ENCODE assay signal across 27 cellular contexts in genomic region chr2:143885461-143885860, GRCh38.
A peak's percentile ranks its signal among the peaks of the same experiment; 100 is the strongest.
DNase-seq lines count a peak whose midpoint lies in the region; ATAC-seq and TF ChIP-seq lines count a peak whose summit lies in the region.
"Had no signal": no experiment of that assay in that cellular context is flagged by ENCODE, and none has a peak within 500 bp of the region (broad histone marks: within the 10 kb centered on the region; RNA-seq: fewer than 3 reads in every experiment).

No MANE protein-coding gene starts in this region.

- no peak for TF ChIP-seq RAD21 in IMR-90 (IDR thresholded peaks at IDR 0.05; ENCODE audit: low read length)

- H3K4ac ChIP-seq in IMR-90 (ENCODE audit: low read depth, low read length) = no peak overlapping the region

- no CpG with 5 or more reads among the region's 3 CpGs for WGBS in IMR-90 (ENCODE audit: extremely low coverage in 2 of 2, insufficient read length in 1 of 2), 2 experiments

- POLR2A ChIA-PET in IMR-90 (lab: Charles Lee; ENCODE audit: unreplicated experiment) = no interaction called here

- no peak overlapping the region for H4K8ac ChIP-seq in IMR-90 (ENCODE audit: low read depth in 2 of 2, low read length in 2 of 2)

- H2AFZ ChIP-seq in IMR-90 (replicated peaks; ENCODE audit: low read length, poor library complexity) = no peak overlapping the region
- H2AFZ ChIP-seq: hepatocyte had no signal

- no peak overlapping the region for H3K23ac ChIP-seq in IMR-90 (ENCODE audit: low read depth, low read length)

- H3K18ac ChIP-seq in IMR-90 (ENCODE audit: low read depth, low read length) = no peak overlapping the region

- TF ChIP-seq POLR2A in IMR-90 (IDR thresholded peaks at IDR 0.05; ENCODE audit: low read depth, low read length) = no peak
- TF ChIP-seq POLR2A in gastrocnemius medialis (IDR thresholded peaks at IDR 0.05) = no peak

- no peaks in the 10 kb centered on the region for H3K9me1 ChIP-seq in IMR-90 (ENCODE audit: insufficient read depth, low read length)

- dilution Hi-C loops in IMR-90 (cut with HindIII; ENCODE audit: low sequenced_read_pairs, unreplicated experiment) = no loop called here

- H2BK20ac ChIP-seq in IMR-90 (ENCODE audit: low read depth, low read length) = no peak overlapping the region

- no peak overlapping the region for H2BK120ac ChIP-seq in IMR-90 (ENCODE audit: low read depth, low read length)

- no peak overlapping the region for H2AK5ac ChIP-seq in IMR-90 (ENCODE audit: low read depth, low read length)

- no peak overlapping the region for H4K91ac ChIP-seq in IMR-90 (ENCODE audit: insufficient read depth, low read depth, low read length)

- H3K36me3 ChIP-seq in IMR-90 (ENCODE audit: control insufficient read depth, insufficient read depth, low read length) (no peaks in the 10 kb centered on the region), gastrocnemius medialis (no peaks in the 10 kb centered on the region)
- H3K36me3 ChIP-seq: BE2C, uterus, WERI-Rb-1 had no signal

- no peak overlapping the region for H3K4me2 ChIP-seq in IMR-90 (ENCODE audit: low read depth, low read length)
- H3K4me2 ChIP-seq: A549, hepatocyte had no signal

- no peak overlapping the region for H2BK15ac ChIP-seq in IMR-90 (ENCODE audit: low read depth, low read length)

- H3K14ac ChIP-seq in IMR-90 (replicated peaks; ENCODE audit: low read depth, low read length) = no peak overlapping the region

- CTCF ChIA-PET in IMR-90 (lab: Yijun Ruan, JAX) = no interaction called here

- DNase-seq in ACHN (peak; percentile 88), IMR-90 (peak; percentile 3), astrocyte of the hippocampus (ENCODE audit: low read depth, low spot score) (peak; percentile 47), islet precursor cell (peak; percentile 61), activated T-cell treated with anti-CD3 and anti-CD28 coated beads for 4 hours (no peak), gastrocnemius medialis (no peak), CD1c-positive myeloid dendritic cell (ENCODE audit: extremely low spot score) (no peak)
- DNase-seq: activated CD4-positive, alpha-beta T cell treated with anti-CD3 and anti-CD28 coated beads, Interleukin-2, amount 10 ng/mL, durations not matched to agents 7 days and 5 days; activated T-cell treated with anti-CD3 and anti-CD28 coated beads, Interleukin-2, amount 50 U/mL, for 4 hours; BE2C; effector CD8-positive, alpha-beta T cell; erythroblast; foreskin melanocyte; H7; KBM-7; left ventricle myocardium superior; NCI-H1436; NCI-H2107; NCI-H446 treated with DMSO at 0.1 percent for 48 hours; Right ventricle myocardium superior; stimulated activated naive CD4-positive, alpha-beta T cell; testis; uterus; WERI-Rb-1 had no signal

- no peaks in the 10 kb centered on the region for H3K4me1 ChIP-seq in IMR-90 (ENCODE audit: control insufficient read depth, insufficient read depth, low read length)
- H3K4me1 ChIP-seq in gastrocnemius medialis = no peaks in the 10 kb centered on the region
- H3K4me1 ChIP-seq: A549, BE2C, testis, uterus had no signal

- H4K20me1 ChIP-seq in IMR-90 (ENCODE audit: insufficient read depth, low read length) = no peaks in the 10 kb centered on the region

- H3K56ac ChIP-seq in IMR-90 (ENCODE audit: extremely low read depth, insufficient read depth, low read length) = no peak overlapping the region

- intact Hi-C loops in IMR-90 (cut with micrococcal nuclease) (no loop called here), gastrocnemius medialis (cut with DNase I; ENCODE audit: low total_unique reads) (no loop called here)

- in situ Hi-C loops in ACHN (cut with HindIII; ENCODE audit: low pct_ligation_motif_present, low pct_unique_long_range_greater_than_20kb, low sequenced_read_pairs) = no loop called here
- in situ Hi-C loops in IMR-90 (cut with MboI; ENCODE audit: low sequenced_read_pairs) = no loop called here
- in situ Hi-C loops in gastrocnemius medialis (cut with MboI; ENCODE audit: low sequenced_read_pairs in 4 of 4) = no loop called here

- no peak overlapping the region for H3K9ac ChIP-seq in IMR-90 (ENCODE audit: low read depth, low read length)

- ATAC-seq in IMR-90 (ENCODE audit: low read depth) (no peak), gastrocnemius medialis (no peak)
- no peak for ATAC-seq in activated CD4-positive, CD25-positive, alpha-beta regulatory T cell treated with anti-CD3 and anti-CD28 coated beads, Interleukin-2, amount 50 U/mL, for 24 hours
- ATAC-seq: A549; activated T-cell treated with anti-CD3 and anti-CD28 coated beads, Interleukin-2, amount 50 U/mL, for 4 hours; left ventricle myocardium superior had no signal

- no peak overlapping the region for H2AK9ac ChIP-seq in IMR-90 (replicated peaks; ENCODE audit: low read depth, low read length, poor library complexity)

- TF ChIP-seq CTCF in IMR-90 (conservative IDR thresholded peaks at IDR 0.05; ENCODE audit: low read depth, low read length) (no peak), gastrocnemius medialis (IDR thresholded peaks at IDR 0.05 in 4 of 5, conservative IDR thresholded peaks at IDR 0.05 in 1 of 5) (no peak)

- H3K9me3 ChIP-seq in IMR-90 (ENCODE audit: control insufficient read depth, insufficient read depth, low read length) (no peaks in the 10 kb centered on the region), gastrocnemius medialis (no peaks in the 10 kb centered on the region)
- H3K9me3 ChIP-seq: A549, BE2C, testis, uterus had no signal

- no peak overlapping the region for H2BK5ac ChIP-seq in IMR-90 (ENCODE audit: low read depth, low read length, poor library complexity, severe bottlenecking)

- BruUV-seq in IMR-90 (replicated peaks; lab: Mats Ljungman, UMichigan) = no TSS peak

- H3K79me1 ChIP-seq in IMR-90 (ENCODE audit: low read depth in 1 of 2, low read length in 2 of 2) = no peaks in the 10 kb centered on the region

- no peak overlapping the region for H4K5ac ChIP-seq in IMR-90 (ENCODE audit: low read depth, low read length)

- H3K27ac ChIP-seq in IMR-90 (ENCODE audit: insufficient read depth, low read length) (no peak overlapping the region), gastrocnemius medialis (no peak overlapping the region)
- H3K27ac ChIP-seq: A549, hepatocyte, testis, uterus, WERI-Rb-1 had no signal

- H3K27me3 ChIP-seq in IMR-90 (ENCODE audit: control insufficient read depth, insufficient read depth, low read length) = no peaks in the 10 kb centered on the region
- H3K27me3 ChIP-seq in gastrocnemius medialis = no peaks in the 10 kb centered on the region
- H3K27me3 ChIP-seq: BE2C, hepatocyte, testis, uterus had no signal

- H3K4me3 ChIP-seq in IMR-90 (ENCODE audit: insufficient read depth, low read depth, low read length) (no peak overlapping the region), gastrocnemius medialis (no peak overlapping the region)
- H3K4me3 ChIP-seq: A549, hepatocyte, testis, uterus had no signal

TF ChIP-seq in IMR-90, 13 proteins besides CTCF, POLR2A, EP300 and RAD21:
- TF ChIP-seq NFE2L2 (IDR thresholded peaks at IDR 0.05; ENCODE audit: low read depth, low read length) (no peak), CEBPB (IDR thresholded peaks at IDR 0.05; ENCODE audit: low read depth, low read length) (no peak), BHLHE40 (IDR thresholded peaks at IDR 0.05; ENCODE audit: low read depth, low read length) (no peak), FOS (IDR thresholded peaks at IDR 0.05; ENCODE audit: low read depth, low read length) (no peak), RFX5 (IDR thresholded peaks at IDR 0.05; ENCODE audit: low read depth, low read length) (no peak), MAFK (IDR thresholded peaks at IDR 0.05; ENCODE audit: low read depth, low read length) (no peak), MXI1 (IDR thresholded peaks at IDR 0.05; ENCODE audit: borderline replicate concordance, low read depth, low read length) (no peak), MAZ (IDR thresholded peaks at IDR 0.05; ENCODE audit: borderline replicate concordance, low read depth, low read length) (no peak), ELK1 (IDR thresholded peaks at IDR 0.05; ENCODE audit: borderline replicate concordance, low read depth, low read length) (no peak), CHD1 (IDR thresholded peaks at IDR 0.05; ENCODE audit: low read depth, low read length) (no peak), RCOR1 (IDR thresholded peaks at IDR 0.05; ENCODE audit: insufficient replicate concordance, low read length) (no peak), USF2 (IDR thresholded peaks at IDR 0.05; ENCODE audit: low read depth, low read length) (no peak), SMC3 (IDR thresholded peaks at IDR 0.05; ENCODE audit: low read depth, low read length) (no peak)

Comparison
In these comparisons a context has a peak if more than half of its experiments do, and no peak if none do; other contexts are left out.
1. DNase-seq: peak in ACHN (single experiment), IMR-90 (single experiment), astrocyte of the hippocampus (single experiment) and islet precursor cell (single experiment); none in activated T-cell treated with anti-CD3 and anti-CD28 coated beads for 4 hours (single experiment), gastrocnemius medialis (0 of 2) and CD1c-positive myeloid dendritic cell (single experiment).